8 cellular contexts compared by ENCODE assay signal in the genomic region with DNA sequence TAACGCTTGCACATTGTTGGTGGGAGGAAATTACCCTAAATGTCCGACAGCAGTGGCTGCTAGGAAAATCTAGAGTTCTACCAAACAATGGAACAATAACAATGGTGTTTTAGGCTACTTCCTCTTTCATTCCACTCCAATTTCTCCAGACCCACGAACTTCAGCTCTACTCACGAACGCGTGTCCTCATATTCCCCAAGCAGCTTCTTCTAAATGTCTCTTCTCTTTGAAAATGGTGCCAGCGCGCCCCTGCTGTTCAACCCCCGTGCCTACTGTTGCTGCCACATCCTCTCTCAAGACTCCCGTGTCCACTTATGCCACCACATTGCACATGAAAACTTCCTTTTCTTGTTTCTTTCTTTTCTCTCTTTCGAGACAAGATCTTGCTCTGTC. TPM values are rescaled to one million over a fixed set of nuclear protein-coding genes. Genes with fewer than 3 reads are reported as not detected.
DNase-seq lines count a peak whose midpoint lies in the region; ATAC-seq and TF ChIP-seq lines count a peak whose summit lies in the region.

No MANE protein-coding gene starts in this region.

- no peaks in the 10 kb centered on the region for H3K36me3 ChIP-seq in CD4-positive, alpha-beta memory T cell (ENCODE audit: insufficient read depth, low read length)

- H3K36me3 Mint-ChIP-seq in CD4-positive, alpha-beta memory T cell, result peaks cover 0 to 9% of the 10 kb centered on the region in 2 donors
- H3K36me3 Mint-ChIP-seq in glutamatergic neuron (ENCODE audit: unreplicated experiment), result peaks cover 4% of the 10 kb centered on the region

- CTCF ChIA-PET in CD4-positive, alpha-beta memory T cell (lab: Charles Lee; ENCODE audit: partially characterized antibody), result interaction anchor here (0.7 to 3.0 kb wide), 7 partner anchors 10 to 34 kb away, joined by 3 to 12 read pairs (median 9); no protein-coding TSS in a partner anchor

- H3K4me1 ChIP-seq in CD4-positive, alpha-beta memory T cell (ENCODE audit: insufficient read depth, low read length), result peaks cover 18% of the 10 kb centered on the region

- H3K27ac Mint-ChIP-seq in CD4-positive, alpha-beta memory T cell, result peak overlapping the region in 6 of 7 donors; percentile 64 to 94 (median 73)
- H3K27ac Mint-ChIP-seq in glutamatergic neuron (ENCODE audit: unreplicated experiment), result no peak overlapping the region

- intact Hi-C loops in CD4-positive, alpha-beta memory T cell (cut with micrococcal nuclease), result no loop called here

- peak; percentile 35 for ATAC-seq in GM21786 (IDR thresholded peaks at IDR 0.05; ENCODE audit: unreplicated experiment)

- POLR2A ChIA-PET in CD4-positive, alpha-beta memory T cell (lab: Charles Lee; ENCODE audit: partially characterized antibody), result interaction anchor here (0.9 to 3.6 kb wide), 6 partner anchors 12 to 368 kb away, joined by 3 to 31 read pairs (median 10); a partner anchor contains a TSS

- H3K4me3 ChIP-seq in CD4-positive, alpha-beta memory T cell (ENCODE audit: low read length in 2 of 2), result no peak overlapping the region

- peak overlapping the region; percentile 25 to 89 (median 84) for H3K4me3 Mint-ChIP-seq in CD4-positive, alpha-beta memory T cell
- peak overlapping the region; percentile 77 for H3K4me3 Mint-ChIP-seq in glutamatergic neuron (ENCODE audit: unreplicated experiment)

- no peak for DNase-seq in CD4-positive, alpha-beta memory T cell
- DNase-seq in RPMI8226, result peak; percentile 57
- no peak for DNase-seq in glutamatergic neuron
- no peak for DNase-seq in globus pallidus (ENCODE audit: low spot score)
- no peak for DNase-seq in GDM1 (lab: John Stamatoyannopoulos, UW)
- DNase-seq in mucosa of gallbladder (ENCODE audit: low spot score), result no peak
- no peak for DNase-seq in NCI-H446 (lab: John Stamatoyannopoulos, UW)

- TF ChIP-seq CTCF in glutamatergic neuron (IDR thresholded peaks at IDR 0.05; ENCODE audit: partially characterized antibody, unreplicated experiment), result no peak

- peaks cover 7 to 34% (median 23%) of the 10 kb centered on the region in 4 donors for H3K4me1 Mint-ChIP-seq in CD4-positive, alpha-beta memory T cell
- H3K4me1 Mint-ChIP-seq in glutamatergic neuron (ENCODE audit: low read depth, unreplicated experiment), result peaks cover 7% of the 10 kb centered on the region

- H3K9me3 ChIP-seq in CD4-positive, alpha-beta memory T cell (ENCODE audit: control insufficient read depth in 1 of 2, low read length in 2 of 2), result no peaks in the 10 kb centered on the region

- H3K27ac ChIP-seq in CD4-positive, alpha-beta memory T cell (ENCODE audit: low read depth, low read length), result no peak overlapping the region

- H3K27me3 Mint-ChIP-seq in CD4-positive, alpha-beta memory T cell, result peaks cover 42 to 54% of the 10 kb centered on the region in 2 donors
- peaks cover 22% of the 10 kb centered on the region for H3K27me3 Mint-ChIP-seq in glutamatergic neuron (ENCODE audit: unreplicated experiment)

- peaks cover 55% of the 10 kb centered on the region for H3K27me3 ChIP-seq in CD4-positive, alpha-beta memory T cell (ENCODE audit: insufficient read depth, low read length)

- H3K9me3 Mint-ChIP-seq in CD4-positive, alpha-beta memory T cell, result peaks cover 0 to 31% (median 6%) of the 10 kb centered on the region in 8 donors
- peaks cover 14% of the 10 kb centered on the region for H3K9me3 Mint-ChIP-seq in glutamatergic neuron (ENCODE audit: unreplicated experiment)

RNA-seq across cellular contexts. Expression of a gene that starts 25.6 kb away (rescaled TPM):
- not detected for total RNA-seq in CD4-positive, alpha-beta memory T cell
- not detected for polyA plus RNA-seq in CD4-positive, alpha-beta memory T cell
- total RNA-seq in glutamatergic neuron (ENCODE audit: unreplicated experiment) (not detected), mucosa of gallbladder (not detected)

RNA-seq across cellular contexts. Expression of a gene that starts 32.0 kb away (rescaled TPM):
- 1 to 10 TPM; 3.3 to 4.2 TPM for total RNA-seq in CD4-positive, alpha-beta memory T cell
- polyA plus RNA-seq in CD4-positive, alpha-beta memory T cell, result under 1 TPM; 0.63 to 0.69 TPM
- 0.93 TPM for total RNA-seq in glutamatergic neuron (ENCODE audit: unreplicated experiment)
- total RNA-seq in mucosa of gallbladder, result 1.2 TPM

RNA-seq across cellular contexts. Expression of a gene that starts 42.1 kb away (rescaled TPM):
- not detected for total RNA-seq in CD4-positive, alpha-beta memory T cell
- polyA plus RNA-seq in CD4-positive, alpha-beta memory T cell, result not detected
- total RNA-seq in glutamatergic neuron (ENCODE audit: unreplicated experiment) (not detected), mucosa of gallbladder (not detected)

RNA-seq across cellular contexts. Expression of a gene that starts 50.1 kb away (rescaled TPM):
- total RNA-seq in CD4-positive, alpha-beta memory T cell, result 10 to 100 TPM; 39.9 to 40.7 TPM
- 1 to 10 TPM; 1.7 to 2.0 TPM for polyA plus RNA-seq in CD4-positive, alpha-beta memory T cell
- total RNA-seq in glutamatergic neuron (ENCODE audit: unreplicated experiment), result 28.8 TPM
- total RNA-seq in mucosa of gallbladder, result 47.6 TPM
